Comparison of ENCODE assay signal across 1 cellular context in the genomic region with DNA sequence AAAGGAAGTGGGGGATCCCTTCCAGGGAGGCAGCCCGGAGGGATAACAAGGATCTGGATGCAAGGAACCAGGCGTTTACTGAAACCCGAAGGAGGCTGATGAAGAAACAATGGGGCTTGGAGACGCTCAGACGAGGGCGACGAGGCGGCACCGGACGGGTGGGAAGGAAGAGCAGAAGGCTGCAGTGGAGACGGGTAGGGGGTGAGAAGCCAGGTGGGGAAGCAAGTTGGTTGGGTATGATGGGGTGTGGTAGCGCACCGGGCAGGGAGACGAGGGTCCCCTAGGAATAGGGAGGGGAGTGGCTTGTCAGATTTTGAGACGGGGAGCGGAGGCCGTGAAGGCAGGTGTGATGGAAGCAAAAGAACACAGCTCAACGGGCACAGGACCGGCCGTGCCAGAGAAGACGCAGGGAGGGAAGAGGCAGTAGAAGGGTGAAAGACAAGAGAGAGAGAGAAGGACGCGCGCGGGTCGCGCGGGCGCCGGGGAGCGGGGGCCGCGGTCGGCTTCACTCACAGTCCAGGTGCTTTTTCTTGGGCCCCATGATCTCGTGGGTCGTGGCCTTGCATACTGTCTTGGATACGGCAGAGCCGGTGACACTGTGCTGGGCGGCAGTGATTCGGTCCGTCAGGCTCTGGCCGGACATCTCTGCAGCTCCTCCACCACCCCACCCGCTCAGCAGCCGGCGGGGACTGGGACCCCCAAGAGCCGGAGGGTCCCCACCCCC.
TF ChIP-seq lines count a peak whose summit lies in the region.

No MANE protein-coding gene starts in this region.

TF ChIP-seq in H1, 55 proteins besides CTCF, POLR2A, EP300 and RAD21 (continued from another document):
- no peak for TF ChIP-seq SP2 (IDR thresholded peaks at IDR 0.05; ENCODE audit: low read length)
- no peak for TF ChIP-seq CREB1 (IDR thresholded peaks at IDR 0.05)
- no peak for TF ChIP-seq BRCA1 (IDR thresholded peaks at IDR 0.05; ENCODE audit: low read depth, low read length)
- TF ChIP-seq, protein P1, sequence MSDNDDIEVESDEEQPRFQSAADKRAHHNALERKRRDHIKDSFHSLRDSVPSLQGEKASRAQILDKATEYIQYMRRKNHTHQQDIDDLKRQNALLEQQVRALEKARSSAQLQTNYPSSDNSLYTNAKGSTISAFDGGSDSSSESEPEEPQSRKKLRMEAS (IDR thresholded peaks at IDR 0.05): no peak
- TF ChIP-seq RNF2 (IDR thresholded peaks at IDR 0.05; ENCODE audit: borderline replicate concordance, low read depth, low read length, missing control alignments, poor library complexity, severe bottlenecking): no peak
- peak; percentile 13 to 90; a peak in 1 of 4 replicates for TF ChIP-seq SIN3A (conservative IDR thresholded peaks at IDR 0.05 in 1 of 2, IDR thresholded peaks at IDR 0.05 in 1 of 2; ENCODE audit: low read depth in 1 of 2, low read length in 2 of 2)
